8 cellular contexts compared by ENCODE assay signal in genomic region chr1:226679853-226680516, GRCh38. TPM values are rescaled to one million over a fixed set of nuclear protein-coding genes. Genes with fewer than 3 reads are reported as not detected.
DNase-seq lines count a peak whose midpoint lies in the region; ATAC-seq and TF ChIP-seq lines count a peak whose summit lies in the region.

No MANE protein-coding gene starts in this region.

- ATAC-seq in GM21367 (IDR thresholded peaks at IDR 0.05; ENCODE audit: unreplicated experiment): peak; percentile 36
- ATAC-seq in lung (ENCODE audit: insufficient read depth, low FRiP score): peak; percentile 88

- no peak for TF ChIP-seq CTCF in AG09309 (IDR thresholded peaks at IDR 0.05; ENCODE audit: control insufficient read depth, insufficient read depth, low read depth, low read length, missing control alignments)
- no peak for TF ChIP-seq CTCF in lung (IDR thresholded peaks at IDR 0.05; ENCODE audit: control extremely low read depth, extremely low read depth)

- H3K9me3 ChIP-seq in MG63 (no peaks in the 10 kb centered on the region), lung (ENCODE audit: control insufficient read depth in 2 of 2, insufficient read depth in 1 of 2, low read length in 1 of 2) (no peaks in the 10 kb centered on the region)
- no peaks in the 10 kb centered on the region for H3K9me3 ChIP-seq in effector memory CD4-positive, alpha-beta T cell (ENCODE audit: control insufficient read depth, low read length)

- no peak for DNase-seq in AG09309 (ENCODE audit: low read depth)
- DNase-seq in MG63: peak; percentile 85
- DNase-seq in activated CD8-positive, alpha-beta memory T cell treated with anti-CD3 and anti-CD28 coated beads for 1 hour (ENCODE audit: extremely low read depth in 1 of 2, low read depth in 1 of 2): peak; percentile 71 to 73
- DNase-seq in effector memory CD4-positive, alpha-beta T cell: peak; percentile 74 to 79 (median 76)
- peak; percentile 85 for DNase-seq in lung (ENCODE audit: low spot score)
- DNase-seq in stimulated activated CD4-positive, alpha-beta T cell treated with anti-CD3 and anti-CD28 coated beads, TNF-alpha, amount 100 ng/mL, for 1 hour (ENCODE audit: low read depth in 3 of 3, low spot score in 1 of 3): peak; percentile 51 to 74 (median 52)
- DNase-seq in GOT3 (lab: John Stamatoyannopoulos, UW): no peak

- H3K27me3 ChIP-seq in MG63 (no peaks in the 10 kb centered on the region), lung (ENCODE audit: control insufficient read depth, insufficient read depth) (no peaks in the 10 kb centered on the region)
- no peaks in the 10 kb centered on the region for H3K27me3 ChIP-seq in effector memory CD4-positive, alpha-beta T cell (replicated peaks; ENCODE audit: control insufficient read depth, insufficient read depth, low read length, poor library complexity, severe bottlenecking)

- 15% methylated on average over 22 of the region's 22 CpGs for WGBS in lung, 2 donors

- H3K4me3 ChIP-seq in AG09309 (ENCODE audit: control insufficient read depth, low read depth, low read length) (peak overlapping the region; percentile 37), MG63 (peak overlapping the region; percentile 26), lung (peak overlapping the region; percentile 50)
- peak overlapping the region; percentile 40 for H3K4me3 ChIP-seq in effector memory CD4-positive, alpha-beta T cell (ENCODE audit: insufficient read depth, low read depth, low read length, poor library complexity, severe bottlenecking)

- H3K27ac ChIP-seq in effector memory CD4-positive, alpha-beta T cell (ENCODE audit: insufficient read depth, low read length, poor library complexity, severe bottlenecking): peak overlapping the region; percentile 92
- H3K27ac ChIP-seq in lung (ENCODE audit: low read depth in 1 of 2, low read length in 1 of 2): peak overlapping the region; percentile 74 to 96

- no peaks in the 10 kb centered on the region for H3K36me3 ChIP-seq in MG63
- H3K36me3 ChIP-seq in effector memory CD4-positive, alpha-beta T cell (ENCODE audit: control insufficient read depth, insufficient read depth, low read length): no peaks in the 10 kb centered on the region
- no peaks in the 10 kb centered on the region for H3K36me3 ChIP-seq in lung (ENCODE audit: control insufficient read depth in 2 of 2, insufficient read depth in 2 of 2, low read length in 2 of 2)

- H3K4me1 ChIP-seq in effector memory CD4-positive, alpha-beta T cell (ENCODE audit: control insufficient read depth, insufficient read depth, low read length, poor library complexity, severe bottlenecking): peaks cover 96% of the 10 kb centered on the region
- peaks cover 11 to 31% of the 10 kb centered on the region in 2 donors for H3K4me1 ChIP-seq in lung (ENCODE audit: control insufficient read depth in 2 of 2, insufficient read depth in 2 of 2, low read length in 2 of 2)

RNA-seq across cellular contexts. Expression of gene ITPKB, which starts 59.1 kb away (rescaled TPM):
- 14.7 and 19.0 TPM in 2 replicates for total RNA-seq in MG63 (2014; rRNA removed; shearing (Covaris generic); ENCODE audit: low replicate concordance)
- total RNA-seq in lung: 10 to 100 TPM; 42.8 to 46.6 TPM
- 10 to 100 TPM in 1 of 2 donors, 1 to 10 TPM in 1; 9.9 to 13.4 TPM for polyA plus RNA-seq in lung

Comparison
In these comparisons a context has a peak if more than half of its experiments do, and no peak if none do; other contexts are left out.
1. DNase-seq: peak in MG63 (single experiment), activated CD8-positive, alpha-beta memory T cell treated with anti-CD3 and anti-CD28 coated beads for 1 hour (2 of 2), effector memory CD4-positive, alpha-beta T cell (3 of 3), lung (single experiment) and stimulated activated CD4-positive, alpha-beta T cell treated with anti-CD3 and anti-CD28 coated beads, TNF-alpha, amount 100 ng/mL, for 1 hour (3 of 3); none in AG09309 (single experiment) and GOT3 (single experiment).
2. Peak in every context shown above with its lines, with median percentiles within 50 percentile points of each other: H3K4me3 ChIP-seq.